Comparison of ENCODE assay signal across 8 cellular contexts in genomic region chr21:39867198-39867650, GRCh38. TPM values are rescaled to one million over a fixed set of nuclear protein-coding genes. Genes with fewer than 3 reads are reported as not detected.
DNase-seq lines count a peak whose midpoint lies in the region; ATAC-seq and TF ChIP-seq lines count a peak whose summit lies in the region.

PCP4 (plus strand) TSS chr21:39867438; CDS start chr21:39867502, 64 bp downstream.

- H3K4me3 ChIP-seq in GM12865 (ENCODE audit: low read depth, low read length): no peak within 1 kb of the TSS

- CTCF ChIA-PET in WTC11 (lab: Charles Lee): interaction anchor here (0.5 to 2.7 kb wide), 76 partner anchors 8 to 1267 kb away, joined by 3 to 63 read pairs (median 4); no protein-coding TSS in a partner anchor

- POLR2A ChIA-PET in WTC11 (lab: Charles Lee): interaction anchor here (0.6 to 0.8 kb wide), 4 partner anchors 79 to 354 kb away, joined by 3 to 7 read pairs (median 4); no protein-coding TSS in a partner anchor

- no peaks in the 10 kb centered on the region for H3K36me3 Mint-ChIP-seq in WTC11

- peak; percentile 55 for DNase-seq in A172 (ENCODE audit: low spot score)
- DNase-seq in GM12865 (ENCODE audit: low read depth): peak; percentile 53
- peak; percentile 68 for DNase-seq in NCI-H146 treated with DMSO at 0.1 percent for 48 hours (lab: John Stamatoyannopoulos, UW; ENCODE audit: unreplicated experiment)
- peak; percentile 87 for DNase-seq in WTC11 (ENCODE audit: low spot score)
- peak; percentile 4 for DNase-seq in fibroblast of the conjunctiva (ENCODE audit: low read depth)
- peak in 52 of 56 donors; percentile 4 to 88 (median 59) for DNase-seq in nucleus accumbens (lab: John Stamatoyannopoulos, UW)

- H3K27ac Mint-ChIP-seq in WTC11: no peak within 1 kb of the TSS

- peak within 1 kb of the TSS; percentile 3; the same call in 1 of the 2 replicates for H3K4me3 Mint-ChIP-seq in WTC11

- peak; percentile 100 for ATAC-seq in WTC11
- no peak for ATAC-seq in HG02588 (IDR thresholded peaks at IDR 0.05; ENCODE audit: unreplicated experiment)
- no peak for ATAC-seq in HG03378 (IDR thresholded peaks at IDR 0.05; ENCODE audit: unreplicated experiment)

- H3K9me3 Mint-ChIP-seq in WTC11: no peaks in the 10 kb centered on the region

- TF ChIP-seq CTCF in GM12865 (IDR thresholded peaks at IDR 0.05; ENCODE audit: insufficient read depth, low read depth, low read length, missing control alignments) (peak; percentile 84), WTC11 (IDR thresholded peaks at IDR 0.05) (peak; percentile 94)

- H3K27me3 Mint-ChIP-seq in WTC11 (ENCODE audit: low read depth): no peaks in the 10 kb centered on the region

- peaks cover 10% of the 10 kb centered on the region for H3K4me1 Mint-ChIP-seq in WTC11

TF ChIP-seq in WTC11, 78 proteins besides CTCF, POLR2A, EP300 and RAD21:
- TF ChIP-seq CBFB (CRISPR knock-in tag; IDR thresholded peaks at IDR 0.05; ENCODE audit: low read depth): no peak

RNA-seq across cellular contexts. Expression of gene PCP4, which starts in this region (rescaled TPM):
- total RNA-seq in A172 (2014; rRNA removed; shearing (Covaris generic)): 0.67 TPM in 1 of 2 replicates, not detected in the other
- 1.4 to 2.1 TPM (median 1.6 TPM) in 3 replicates for total RNA-seq in WTC11 (2021)

Comparison
In these comparisons a context has a peak if more than half of its experiments do, and no peak if none do; other contexts are left out.
1. Peak in DNase-seq in A172; RNA of the gene not detected or under 1 TPM.
2. DNase-seq: peak in every context shown above with its lines; median percentile 87 in WTC11; 68 in NCI-H146 treated with DMSO at 0.1 percent for 48 hours; 59 in nucleus accumbens; 55 in A172; 53 in GM12865; 4 in fibroblast of the conjunctiva.